Comparison of ENCODE assay signal across 8 cellular contexts in the genomic region with DNA sequence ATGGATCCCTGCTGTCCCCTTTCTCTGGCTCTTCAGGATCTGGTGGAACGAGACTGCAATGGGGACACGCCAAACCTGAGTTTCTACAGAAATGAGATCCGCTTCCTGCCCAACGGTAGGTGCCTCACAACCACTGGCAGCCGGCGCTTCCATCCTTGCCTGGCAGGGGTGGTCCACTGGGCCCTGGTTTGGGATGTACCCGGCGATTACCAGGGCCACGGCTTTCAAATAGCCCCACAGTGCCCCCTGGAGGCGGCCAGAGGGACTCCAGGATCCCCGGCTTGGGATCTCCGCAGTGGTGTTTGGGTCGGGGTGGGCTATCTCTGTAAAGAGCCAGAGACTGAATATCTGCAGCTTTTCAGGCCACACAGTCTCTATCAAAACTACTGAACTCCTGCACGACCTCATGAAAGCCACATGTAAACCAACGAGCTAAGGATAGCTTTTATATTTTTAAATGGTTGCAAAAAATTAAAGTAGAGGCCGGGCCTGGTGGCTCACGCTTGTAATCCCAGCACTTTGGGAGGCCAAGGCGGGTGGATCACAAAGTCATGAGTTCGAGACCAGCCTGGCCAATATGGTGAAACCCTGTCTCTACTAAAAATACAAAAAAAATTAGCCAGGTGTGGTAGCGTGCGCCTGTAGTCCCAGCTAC. TPM values are rescaled to one million over a fixed set of nuclear protein-coding genes. Genes with fewer than 3 reads are reported as not detected.
DNase-seq lines count a peak whose midpoint lies in the region; ATAC-seq and TF ChIP-seq lines count a peak whose summit lies in the region.

No MANE protein-coding gene starts in this region.

- peaks cover 11% of the 10 kb centered on the region for H3K36me3 Mint-ChIP-seq in CD4-positive, CD25-positive, alpha-beta regulatory T cell

- peaks cover 38% of the 10 kb centered on the region for H3K4me1 ChIP-seq in CD4-positive, CD25-positive, alpha-beta regulatory T cell (ENCODE audit: control insufficient read depth, insufficient read depth, low read length, poor library complexity, severe bottlenecking)
- H3K4me1 ChIP-seq in SJSA1 (replicated peaks) = peaks cover 13% of the 10 kb centered on the region
- peaks cover 13% of the 10 kb centered on the region for H3K4me1 ChIP-seq in psoas muscle

- H3K27ac Mint-ChIP-seq in CD4-positive, CD25-positive, alpha-beta regulatory T cell = peak overlapping the region in 2 of 3 donors; percentile 43 to 82

- H3K27me3 ChIP-seq in CD4-positive, CD25-positive, alpha-beta regulatory T cell (ENCODE audit: control insufficient read depth, insufficient read depth, low read length) = no peaks in the 10 kb centered on the region
- no peaks in the 10 kb centered on the region for H3K27me3 ChIP-seq in HL-60 (ENCODE audit: insufficient read depth, poor library complexity, severe bottlenecking)
- H3K27me3 ChIP-seq in SJSA1 (replicated peaks) = no peaks in the 10 kb centered on the region
- H3K27me3 ChIP-seq in psoas muscle (ENCODE audit: insufficient read depth in 3 of 3, low read length in 2 of 3) = no peaks in the 10 kb centered on the region

- 41 to 46% (median 46%) methylated on average over 21 of the region's 21 CpGs for WGBS in psoas muscle, 3 donors

- TF ChIP-seq CTCF in HL-60 (IDR thresholded peaks at IDR 0.05; ENCODE audit: insufficient read depth, low read length) = peak; percentile 67
- TF ChIP-seq CTCF in psoas muscle (IDR thresholded peaks at IDR 0.05) = peak; percentile 92

- intact Hi-C loops in psoas muscle (cut with DNase I) = loop anchor here in 1 of 2 donors (2.0 to 10.0 kb wide), 4 partner anchors 126 to 424 kb away; a partner anchor contains a TSS

- H3K27me3 Mint-ChIP-seq in CD4-positive, CD25-positive, alpha-beta regulatory T cell = peaks cover 6% of the 10 kb centered on the region

- peak overlapping the region; percentile 80 to 89 (median 82) for H3K4me3 Mint-ChIP-seq in CD4-positive, CD25-positive, alpha-beta regulatory T cell

- no peak overlapping the region for H3K27ac ChIP-seq in CD4-positive, CD25-positive, alpha-beta regulatory T cell (ENCODE audit: insufficient read depth, low read length, poor library complexity, severe bottlenecking)
- H3K27ac ChIP-seq in HL-60 (replicated peaks) (no peak overlapping the region), SJSA1 (no peak overlapping the region), psoas muscle (no peak overlapping the region)

- H3K9me3 ChIP-seq in CD4-positive, CD25-positive, alpha-beta regulatory T cell (ENCODE audit: control insufficient read depth in 2 of 2, low read length in 2 of 2) = no peaks in the 10 kb centered on the region
- H3K9me3 ChIP-seq in SJSA1 (replicated peaks) (no peaks in the 10 kb centered on the region), psoas muscle (no peaks in the 10 kb centered on the region)

- peak; percentile 47 to 48 for ATAC-seq in CD4-positive, CD25-positive, alpha-beta regulatory T cell (ENCODE audit: low read depth in 2 of 2)
- peak; percentile 61 to 77 (median 67) for ATAC-seq in psoas muscle
- no peak for ATAC-seq in HG02623 (IDR thresholded peaks at IDR 0.05; ENCODE audit: unreplicated experiment)
- no peak for ATAC-seq in HG03097 (IDR thresholded peaks at IDR 0.05; ENCODE audit: low FRiP score, unreplicated experiment)

- peaks cover 42% of the 10 kb centered on the region for H3K36me3 ChIP-seq in CD4-positive, CD25-positive, alpha-beta regulatory T cell (ENCODE audit: control insufficient read depth, insufficient read depth, low read length)
- peaks cover 81% of the 10 kb centered on the region for H3K36me3 ChIP-seq in SJSA1
- H3K36me3 ChIP-seq in psoas muscle (ENCODE audit: insufficient read depth in 1 of 2, low read depth in 1 of 2) = peaks cover 2 to 59% of the 10 kb centered on the region in 2 donors

- DNase-seq in CD4-positive, CD25-positive, alpha-beta regulatory T cell = peak; percentile 64 to 76 (median 68)
- DNase-seq in HL-60 (ENCODE audit: low read depth in 1 of 2, low spot score in 1 of 2) (peak in 1 of 2 experiments; percentile 68), SJSA1 (ENCODE audit: low read depth in 1 of 2, low spot score in 2 of 2) (peak; percentile 57 to 73), globus pallidus (ENCODE audit: low spot score) (peak; percentile 58), psoas muscle (peak; percentile 77 to 83)
- peak; percentile 39 to 72 (median 64) for DNase-seq in activated naive CD4-positive, alpha-beta T cell (lab: John Stamatoyannopoulos, UW)

- H3K4me1 Mint-ChIP-seq in CD4-positive, CD25-positive, alpha-beta regulatory T cell = peaks cover 0 to 37% (median 17%) of the 10 kb centered on the region in 4 donors

- H3K4me3 ChIP-seq in CD4-positive, CD25-positive, alpha-beta regulatory T cell (ENCODE audit: low read depth, low read length) = no peak overlapping the region
- no peak overlapping the region for H3K4me3 ChIP-seq in HL-60 (replicated peaks; ENCODE audit: insufficient read depth, low read length)
- H3K4me3 ChIP-seq in SJSA1 = no peak overlapping the region
- H3K4me3 ChIP-seq in psoas muscle = no peak overlapping the region

- no peaks in the 10 kb centered on the region for H3K9me3 Mint-ChIP-seq in CD4-positive, CD25-positive, alpha-beta regulatory T cell

RNA-seq across cellular contexts. Expression of a gene that starts 3.7 kb away (rescaled TPM):
- 61.1 TPM for total RNA-seq in CD4-positive, CD25-positive, alpha-beta regulatory T cell
- polyA plus RNA-seq in CD4-positive, CD25-positive, alpha-beta regulatory T cell = 10 to 100 TPM; 41.5 to 46.9 (median 42.0) TPM
- 59.2 and 73.3 TPM in 2 replicates for total RNA-seq in SJSA1 (2014; rRNA removed; shearing (Covaris generic))
- total RNA-seq in psoas muscle = 10 to 100 TPM; 17.3 to 20.9 (median 19.4) TPM
- 10 to 100 TPM; 11.6 to 21.6 (median 15.5) TPM for polyA plus RNA-seq in psoas muscle

RNA-seq across cellular contexts. Expression of a gene that starts 8.5 kb away (rescaled TPM):
- not detected for total RNA-seq in CD4-positive, CD25-positive, alpha-beta regulatory T cell
- polyA plus RNA-seq in CD4-positive, CD25-positive, alpha-beta regulatory T cell = not detected
- not detected in 2 replicates for total RNA-seq in SJSA1 (2014; rRNA removed; shearing (Covaris generic))
- total RNA-seq in psoas muscle = under 1 TPM in 3 of 4 donors, not detected in 1; 0.27 to 0.67 (median 0.40) TPM
- polyA plus RNA-seq in psoas muscle = under 1 TPM; 0.51 to 0.86 (median 0.67) TPM

RNA-seq across cellular contexts. Expression of a gene that starts 12.1 kb away (rescaled TPM):
- 7.0 TPM for total RNA-seq in CD4-positive, CD25-positive, alpha-beta regulatory T cell
- polyA plus RNA-seq in CD4-positive, CD25-positive, alpha-beta regulatory T cell = 10 to 100 TPM in 2 of 4 donors, 1 to 10 TPM in 2; 7.9 to 11.5 (median 10.0) TPM
- 28.2 and 33.2 TPM in 2 replicates for total RNA-seq in SJSA1 (2014; rRNA removed; shearing (Covaris generic))
- 1 to 10 TPM; 5.1 to 7.2 (median 5.7) TPM for total RNA-seq in psoas muscle
- 10 to 100 TPM in 1 of 3 donors, 1 to 10 TPM in 2; 6.5 to 11.4 (median 7.8) TPM for polyA plus RNA-seq in psoas muscle

RNA-seq across cellular contexts. Expression of a gene that starts 53.3 kb away (rescaled TPM):
- total RNA-seq in CD4-positive, CD25-positive, alpha-beta regulatory T cell = 3.8 TPM
- 1 to 10 TPM in 2 of 4 donors, under 1 TPM in 2; 0.53 to 1.2 (median 1.1) TPM for polyA plus RNA-seq in CD4-positive, CD25-positive, alpha-beta regulatory T cell
- total RNA-seq in SJSA1 (2014; rRNA removed; shearing (Covaris generic)) = 6.3 and 12.8 TPM in 2 replicates
- 1 to 10 TPM; 3.6 to 5.2 (median 4.1) TPM for total RNA-seq in psoas muscle
- 1 to 10 TPM; 2.3 to 4.3 (median 2.8) TPM for polyA plus RNA-seq in psoas muscle

Comparison
In these comparisons a context has a peak if more than half of its experiments do, and no peak if none do; other contexts are left out.
1. ATAC-seq: peak in CD4-positive, CD25-positive, alpha-beta regulatory T cell (2 of 2) and psoas muscle (4 of 4); none in HG02623 (single experiment) and HG03097 (single experiment).